In genomic region chr1:213686003-213686582, GRCh38 we compare ENCODE assay signal across 26 cellular contexts.
"Had no signal": no experiment of that assay in that cellular context is flagged by ENCODE, and none has a peak within 500 bp of the region (broad histone marks: within the 10 kb centered on the region; RNA-seq: fewer than 3 reads in every experiment).

No MANE protein-coding gene starts in this region.

- H3K4me1 Mint-ChIP-seq: central memory CD8-positive, alpha-beta T cell had no signal

- H3K27me3 ChIP-seq: breast epithelium, heart left ventricle, left lung, ovary, upper lobe of left lung, vagina had no signal

- H3K4me3 ChIP-seq: breast epithelium, heart left ventricle, left lung, ovary, prostate gland, skin epidermis, upper lobe of left lung, vagina had no signal

- H3K27ac ChIP-seq: heart left ventricle, left lung, ovary, prostate gland, upper lobe of left lung, vagina had no signal

- H3K27me3 Mint-ChIP-seq: naive thymus-derived CD4-positive, alpha-beta T cell; stimulated activated naive CD8-positive, alpha-beta T cell treated with anti-CD3 and anti-CD28 coated beads, Interleukin-15, Interleukin-2, amounts not matched to agents 100 ng/mL and 50 ng/mL, for 24 hours had no signal

- H3K9me3 Mint-ChIP-seq: activated naive CD4-positive, alpha-beta T cell treated with anti-CD3 and anti-CD28 coated beads, Interleukin-2, amount 50 U/mL, for 72 hours; activated T-cell treated with anti-CD3 and anti-CD28 coated beads, Interleukin-2, amount 50 U/mL, for 72 hours; stimulated activated naive CD8-positive, alpha-beta T cell treated with anti-CD3 and anti-CD28 coated beads, Interleukin-15, Interleukin-2, amounts not matched to agents 100 ng/mL and 50 ng/mL, for 24 hours had no signal

- H3K9me3 ChIP-seq: breast epithelium, heart left ventricle, left lung, ovary, prostate gland, upper lobe of left lung, vagina had no signal

- H3K36me3 ChIP-seq: breast epithelium, heart left ventricle, left lung, ovary, prostate gland, upper lobe of left lung, vagina had no signal

- DNase-seq: activated CD4-positive, alpha-beta T cell treated with anti-CD3 and anti-CD28 coated beads for 4 hours; activated CD4-positive, alpha-beta T cell treated with anti-CD3 and anti-CD28 coated beads, Interleukin-2, amount 50 U/mL, for 4 hours; activated naive CD4-positive, alpha-beta T cell; activated T-cell treated with anti-CD3 and anti-CD28 coated beads for 4 hours; activated T-cell treated with anti-CD3 and anti-CD28 coated beads, Interleukin-2, amount 50 U/mL, for 72 hours; effector CD8-positive, alpha-beta T cell; erythroblast; heart left ventricle; hypothalamus; left lung; naive thymus-derived CD4-positive, alpha-beta T cell; ovary; retina; stimulated activated CD4-positive, alpha-beta T cell treated with anti-CD3 and anti-CD28 coated beads, Interleukin-12 subunit alpha, Interleukin-12 subunit beta, amount 100 ng/mL, for 4 hours; stimulated activated CD4-positive, alpha-beta T cell treated with anti-CD3 and anti-CD28 coated beads, Interleukin-4, amount 100 ng/mL, for 1 hour; T-helper 1 cell; upper lobe of left lung had no signal

- H3K4me3 Mint-ChIP-seq: activated T-cell treated with anti-CD3 and anti-CD28 coated beads, Interleukin-2, amount 50 U/mL, for 72 hours; central memory CD8-positive, alpha-beta T cell; immature natural killer cell; naive thymus-derived CD4-positive, alpha-beta T cell; stimulated activated naive CD8-positive, alpha-beta T cell treated with anti-CD3 and anti-CD28 coated beads, Interleukin-15, Interleukin-2, amounts not matched to agents 100 ng/mL and 50 ng/mL, for 24 hours had no signal

- H3K36me3 Mint-ChIP-seq: activated naive CD4-positive, alpha-beta T cell treated with anti-CD3 and anti-CD28 coated beads, Interleukin-2, amount 50 U/mL, for 72 hours; immature natural killer cell; naive thymus-derived CD4-positive, alpha-beta T cell had no signal

- H3K27ac Mint-ChIP-seq: activated naive CD4-positive, alpha-beta T cell treated with anti-CD3 and anti-CD28 coated beads, Interleukin-2, amount 50 U/mL, for 72 hours; activated T-cell treated with anti-CD3 and anti-CD28 coated beads, Interleukin-2, amount 50 U/mL, for 72 hours; immature natural killer cell; stimulated activated naive CD8-positive, alpha-beta T cell treated with anti-CD3 and anti-CD28 coated beads, Interleukin-15, Interleukin-2, amounts not matched to agents 100 ng/mL and 50 ng/mL, for 24 hours had no signal

- H3K4me1 ChIP-seq: breast epithelium, heart left ventricle, left lung, prostate gland, upper lobe of left lung, vagina had no signal

- FAIRE-seq: endometrium had no signal
